13 cellular contexts compared by ENCODE assay signal in the genomic region with DNA sequence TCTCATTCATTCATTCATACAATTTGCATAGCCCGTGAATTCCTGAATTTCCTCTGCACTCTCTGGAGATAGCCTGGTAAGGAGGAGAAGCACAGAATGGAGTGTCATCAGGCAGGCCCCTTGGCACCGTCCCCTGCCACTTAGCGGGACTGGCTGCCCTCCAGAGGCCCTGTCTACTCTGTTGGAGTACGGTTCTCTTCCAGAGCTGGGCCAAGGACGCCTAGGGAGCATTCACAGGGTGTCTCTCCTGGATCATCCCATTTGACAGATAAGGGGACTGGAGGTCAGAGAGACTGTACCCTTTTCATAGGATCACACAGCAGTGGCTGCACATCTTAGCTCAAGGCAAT. TPM values are rescaled to one million over a fixed set of nuclear protein-coding genes. Genes with fewer than 3 reads are reported as not detected.
DNase-seq lines count a peak whose midpoint lies in the region; ATAC-seq and TF ChIP-seq lines count a peak whose summit lies in the region.
"Had no signal": no experiment of that assay in that cellular context is flagged by ENCODE, and none has a peak within 500 bp of the region (broad histone marks: within the 10 kb centered on the region; RNA-seq: fewer than 3 reads in every experiment).

No MANE protein-coding gene starts in this region.

- H3K36me3 Mint-ChIP-seq in activated T-cell treated with anti-CD3 and anti-CD28 coated beads, Interleukin-2, amount 50 U/mL, for 24 hours (ENCODE audit: low read depth) = peaks cover 94% of the 10 kb centered on the region

- no peak for DNase-seq in activated T-cell treated with anti-CD3 and anti-CD28 coated beads, Interleukin-2, amount 50 U/mL, for 24 hours
- DNase-seq in activated T-cell treated with anti-CD3 and anti-CD28 coated beads for 4 hours (no peak), brain microvascular endothelial cell (no peak), lower lobe of right lung (peak; percentile 47), transverse colon (peak; percentile 6), NCI-H69 (lab: John Stamatoyannopoulos, UW) (no peak), SW480 (ENCODE audit: low spot score) (no peak)
- DNase-seq in stimulated activated CD4-positive, alpha-beta T cell treated with anti-CD3 and anti-CD28 coated beads, Interleukin-4, amount 100 ng/mL, for 4 hours = no peak
- DNase-seq: NCI-H1694 treated with DMSO at 0.1 percent for 48 hours; stimulated activated CD4-positive, alpha-beta T cell treated with anti-CD3 and anti-CD28 coated beads, Interleukin-2, amount 100 ng/mL, for 24 hours had no signal

- peaks cover 56% of the 10 kb centered on the region for H3K36me3 ChIP-seq in brain microvascular endothelial cell (replicated peaks)
- H3K36me3 ChIP-seq in lower lobe of right lung = peaks cover 61% of the 10 kb centered on the region
- peaks cover 0 to 33% (median 15%) of the 10 kb centered on the region in 4 donors for H3K36me3 ChIP-seq in transverse colon

- H3K27me3 Mint-ChIP-seq in activated T-cell treated with anti-CD3 and anti-CD28 coated beads, Interleukin-2, amount 50 U/mL, for 24 hours = no peaks in the 10 kb centered on the region

- peaks cover 64% of the 10 kb centered on the region for H3K4me1 ChIP-seq in lower lobe of right lung
- H3K4me1 ChIP-seq in transverse colon = peaks cover 29 to 47% (median 39%) of the 10 kb centered on the region in 4 donors

- peaks cover 40% of the 10 kb centered on the region for H3K4me1 Mint-ChIP-seq in activated T-cell treated with anti-CD3 and anti-CD28 coated beads, Interleukin-2, amount 50 U/mL, for 24 hours (ENCODE audit: low read depth)
- H3K4me1 Mint-ChIP-seq: neural crest cell had no signal

- TF ChIP-seq CTCF in brain microvascular endothelial cell (IDR thresholded peaks at IDR 0.05; ENCODE audit: low read depth, low read length, missing control alignments) (no peak), lower lobe of right lung (IDR thresholded peaks at IDR 0.05) (no peak), transverse colon (IDR thresholded peaks at IDR 0.05) (no peak)

- H3K9me3 Mint-ChIP-seq in activated T-cell treated with anti-CD3 and anti-CD28 coated beads, Interleukin-2, amount 50 U/mL, for 24 hours = no peaks in the 10 kb centered on the region
- H3K9me3 Mint-ChIP-seq: neural crest cell had no signal

- TF ChIP-seq POLR2A in transverse colon (IDR thresholded peaks at IDR 0.05) = no peak

- no peak for TF ChIP-seq EP300 in transverse colon (IDR thresholded peaks at IDR 0.05; ENCODE audit: low read depth)

- H3K4me3 Mint-ChIP-seq in activated T-cell treated with anti-CD3 and anti-CD28 coated beads, Interleukin-2, amount 50 U/mL, for 24 hours = no peak overlapping the region
- H3K4me3 Mint-ChIP-seq: neural crest cell had no signal

- H3K27me3 ChIP-seq in brain microvascular endothelial cell (replicated peaks) (no peaks in the 10 kb centered on the region), lower lobe of right lung (ENCODE audit: low read depth) (no peaks in the 10 kb centered on the region), transverse colon (no peaks in the 10 kb centered on the region)
- H3K27me3 ChIP-seq: esophagus muscularis mucosa had no signal

- H3K27ac ChIP-seq in brain microvascular endothelial cell (peak overlapping the region; percentile 12), lower lobe of right lung (peak overlapping the region; percentile 78), transverse colon (peak overlapping the region in 1 of 4 donors; percentile 83)

- in situ Hi-C loops in brain microvascular endothelial cell (cut with HindIII; ENCODE audit: low pct_ligation_motif_present, low sequenced_read_pairs) (no loop called here), transverse colon (cut with MboI; ENCODE audit: low pct_ligation_motif_present in 1 of 4, low pct_unique_long_range_greater_than_20kb in 1 of 4, low sequenced_read_pairs in 3 of 4) (loop anchor here in 1 of 4 donors (10.0 kb wide), 1 partner anchor 69 kb away; no protein-coding TSS in a partner anchor)

- intact Hi-C loops in lower lobe of right lung (cut with DNase I) = no loop called here
- intact Hi-C loops in transverse colon (cut with DNase I; ENCODE audit: low total_unique reads) = no loop called here

- peak in 1 of 2 donors; percentile 5 for ATAC-seq in lower lobe of right lung

- H3K4me3 ChIP-seq in brain microvascular endothelial cell (ENCODE audit: low read depth, low read length) (no peak overlapping the region), lower lobe of right lung (no peak overlapping the region), transverse colon (no peak overlapping the region)
- H3K4me3 ChIP-seq: esophagus muscularis mucosa had no signal

- H3K27ac Mint-ChIP-seq in activated T-cell treated with anti-CD3 and anti-CD28 coated beads, Interleukin-2, amount 50 U/mL, for 24 hours = peak overlapping the region; percentile 81

- H3K9me3 ChIP-seq in lower lobe of right lung (no peaks in the 10 kb centered on the region), transverse colon (no peaks in the 10 kb centered on the region)
- H3K9me3 ChIP-seq: esophagus muscularis mucosa had no signal

- 85% methylated on average over 5 of the region's 5 CpGs; no CpG with 5 or more reads in 1 of the 2 donors for WGBS in transverse colon (ENCODE audit: low coverage in 1 of 2), 2 donors

RNA-seq across cellular contexts. Expression of a gene that starts 48.0 kb away (rescaled TPM):
- total RNA-seq in lower lobe of right lung = 14.5 TPM
- 1 to 10 TPM in 2 of 4 donors, under 1 TPM in 1, not detected in 1; 0.60 to 2.5 (median 1.4) TPM for total RNA-seq in transverse colon
- total RNA-seq: bronchial epithelial cell had no signal

RNA-seq across cellular contexts. Expression of a gene that starts 51.0 kb away (rescaled TPM):
- total RNA-seq in lower lobe of right lung (42.9 TPM), transverse colon (10 to 100 TPM; 50.1 to 72.9 (median 53.0) TPM)

RNA-seq across cellular contexts. Expression of a gene that starts 53.9 kb away (rescaled TPM):
- total RNA-seq in lower lobe of right lung (97.0 TPM), transverse colon (100 to 1,000 TPM in 2 of 4 donors, 10 to 100 TPM in 2; 81.1 to 163 (median 122) TPM)

Comparison
In these comparisons a context has a peak if more than half of its experiments do, and no peak if none do; other contexts are left out.
1. DNase-seq: peak in lower lobe of right lung (single experiment) and transverse colon (single experiment); none in activated T-cell treated with anti-CD3 and anti-CD28 coated beads, Interleukin-2, amount 50 U/mL, for 24 hours (single experiment), activated T-cell treated with anti-CD3 and anti-CD28 coated beads for 4 hours (single experiment), brain microvascular endothelial cell (single experiment), stimulated activated CD4-positive, alpha-beta T cell treated with anti-CD3 and anti-CD28 coated beads, Interleukin-4, amount 100 ng/mL, for 4 hours (0 of 2), NCI-H69 (single experiment) and SW480 (single experiment).